2 cellular contexts compared by ENCODE assay signal in genomic region chr15:91865903-91866302, GRCh38.
TF ChIP-seq lines count a peak whose summit lies in the region.

No MANE protein-coding gene starts in this region.

TF ChIP-seq in IMR-90, 13 proteins besides CTCF, POLR2A, EP300 and RAD21:
- no peak for TF ChIP-seq MAFK (IDR thresholded peaks at IDR 0.05; ENCODE audit: low read depth, low read length)
- TF ChIP-seq BHLHE40 (IDR thresholded peaks at IDR 0.05; ENCODE audit: low read depth, low read length), result no peak
- no peak for TF ChIP-seq USF2 (IDR thresholded peaks at IDR 0.05; ENCODE audit: low read depth, low read length)
- TF ChIP-seq RFX5 (IDR thresholded peaks at IDR 0.05; ENCODE audit: low read depth, low read length), result no peak
- no peak for TF ChIP-seq NFE2L2 (IDR thresholded peaks at IDR 0.05; ENCODE audit: low read depth, low read length)
- no peak for TF ChIP-seq SMC3 (IDR thresholded peaks at IDR 0.05; ENCODE audit: low read depth, low read length)
- TF ChIP-seq FOS (IDR thresholded peaks at IDR 0.05; ENCODE audit: low read depth, low read length), result no peak
- no peak for TF ChIP-seq MXI1 (IDR thresholded peaks at IDR 0.05; ENCODE audit: borderline replicate concordance, low read depth, low read length)
- TF ChIP-seq CHD1 (IDR thresholded peaks at IDR 0.05; ENCODE audit: low read depth, low read length), result no peak
- TF ChIP-seq CEBPB (IDR thresholded peaks at IDR 0.05; ENCODE audit: low read depth, low read length), result no peak
- TF ChIP-seq MAZ (IDR thresholded peaks at IDR 0.05; ENCODE audit: borderline replicate concordance, low read depth, low read length), result no peak
- TF ChIP-seq RCOR1 (IDR thresholded peaks at IDR 0.05; ENCODE audit: insufficient replicate concordance, low read length), result no peak
- TF ChIP-seq ELK1 (IDR thresholded peaks at IDR 0.05; ENCODE audit: borderline replicate concordance, low read depth, low read length), result no peak
TF ChIP-seq in IMR-90: peak in this region for 0.

TF ChIP-seq in GM12891, 5 proteins besides CTCF, POLR2A, EP300 and RAD21:
- TF ChIP-seq PAX5 (IDR thresholded peaks at IDR 0.05; ENCODE audit: insufficient read depth, low read length, severe bottlenecking) (no peak), POU2F2 (IDR thresholded peaks at IDR 0.05; ENCODE audit: low read depth, low read length) (no peak), POLR2AphosphoS5 (IDR thresholded peaks at IDR 0.05; ENCODE audit: low read depth, low read length) (no peak), SPI1 (IDR thresholded peaks at IDR 0.05; ENCODE audit: low read depth, low read length) (no peak), TAF1 (IDR thresholded peaks at IDR 0.05; ENCODE audit: low read depth, low read length) (no peak)
